Comparison of ENCODE assay signal across 1 cellular context in the genomic region with DNA sequence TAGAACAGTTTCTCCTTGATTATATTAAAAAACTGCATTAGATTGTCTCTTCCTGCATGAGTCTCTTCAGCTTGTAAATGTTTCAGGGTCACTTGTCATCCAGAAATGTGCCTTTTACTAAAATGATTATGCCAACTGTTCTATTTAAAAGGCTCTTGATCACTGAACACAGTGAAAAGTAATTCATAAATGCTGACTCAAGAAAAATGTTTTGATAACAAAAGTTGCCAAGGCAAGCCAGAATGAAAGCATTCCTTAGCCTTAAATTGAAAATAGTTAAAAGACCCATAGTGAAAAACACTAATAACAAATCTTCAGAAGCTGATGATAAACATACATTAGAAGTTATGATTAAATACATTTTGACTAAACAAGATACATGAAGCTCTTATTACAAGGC.
TF ChIP-seq lines count a peak whose summit lies in the region.

No MANE protein-coding gene starts in this region.

TF ChIP-seq in A549, 52 proteins besides CTCF, POLR2A, EP300 and RAD21 (continued from another document):
- TF ChIP-seq, protein P1, sequence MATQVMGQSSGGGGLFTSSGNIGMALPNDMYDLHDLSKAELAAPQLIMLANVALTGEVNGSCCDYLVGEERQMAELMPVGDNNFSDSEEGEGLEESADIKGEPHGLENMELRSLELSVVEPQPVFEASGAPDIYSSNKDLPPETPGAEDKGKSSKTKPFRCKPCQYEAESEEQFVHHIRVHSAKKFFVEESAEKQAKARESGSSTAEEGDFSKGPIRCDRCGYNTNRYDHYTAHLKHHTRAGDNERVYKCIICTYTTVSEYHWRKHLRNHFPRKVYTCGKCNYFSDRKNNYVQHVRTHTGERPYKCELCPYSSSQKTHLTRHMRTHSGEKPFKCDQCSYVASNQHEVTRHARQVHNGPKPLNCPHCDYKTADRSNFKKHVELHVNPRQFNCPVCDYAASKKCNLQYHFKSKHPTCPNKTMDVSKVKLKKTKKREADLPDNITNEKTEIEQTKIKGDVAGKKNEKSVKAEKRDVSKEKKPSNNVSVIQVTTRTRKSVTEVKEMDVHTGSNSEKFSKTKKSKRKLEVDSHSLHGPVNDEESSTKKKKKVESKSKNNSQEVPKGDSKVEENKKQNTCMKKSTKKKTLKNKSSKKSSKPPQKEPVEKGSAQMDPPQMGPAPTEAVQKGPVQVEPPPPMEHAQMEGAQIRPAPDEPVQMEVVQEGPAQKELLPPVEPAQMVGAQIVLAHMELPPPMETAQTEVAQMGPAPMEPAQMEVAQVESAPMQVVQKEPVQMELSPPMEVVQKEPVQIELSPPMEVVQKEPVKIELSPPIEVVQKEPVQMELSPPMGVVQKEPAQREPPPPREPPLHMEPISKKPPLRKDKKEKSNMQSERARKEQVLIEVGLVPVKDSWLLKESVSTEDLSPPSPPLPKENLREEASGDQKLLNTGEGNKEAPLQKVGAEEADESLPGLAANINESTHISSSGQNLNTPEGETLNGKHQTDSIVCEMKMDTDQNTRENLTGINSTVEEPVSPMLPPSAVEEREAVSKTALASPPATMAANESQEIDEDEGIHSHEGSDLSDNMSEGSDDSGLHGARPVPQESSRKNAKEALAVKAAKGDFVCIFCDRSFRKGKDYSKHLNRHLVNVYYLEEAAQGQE (IDR thresholded peaks at IDR 0.05): no peak
